ENCODE assay signal across 20 cellular contexts in the genomic region with DNA sequence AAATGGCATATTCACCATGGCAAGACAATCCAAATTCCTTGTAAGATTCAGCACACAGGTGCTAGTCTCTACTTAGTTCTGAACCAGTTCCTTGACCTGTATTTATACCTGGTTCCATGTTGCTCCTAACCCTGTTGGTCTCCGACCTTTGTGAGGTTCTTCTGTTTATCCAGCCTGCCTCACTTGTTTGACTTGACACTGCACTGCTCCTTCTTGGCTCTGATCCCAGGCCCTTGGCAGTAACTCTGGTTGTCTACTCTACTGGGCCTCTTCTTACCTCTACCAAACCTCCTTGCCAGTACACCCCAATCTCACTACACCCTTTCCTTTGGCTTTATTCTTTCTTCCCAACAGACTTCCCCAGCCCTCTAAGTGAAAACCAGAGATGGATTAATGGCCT.
"Had no signal": no experiment of that assay in that cellular context is flagged by ENCODE, and none has a peak within 500 bp of the region (broad histone marks: within the 10 kb centered on the region; RNA-seq: fewer than 3 reads in every experiment).

No MANE protein-coding gene starts in this region.

- H3K4me3 ChIP-seq: dorsolateral prefrontal cortex, left ventricle myocardium inferior, mucosa of descending colon, neural progenitor cell, pancreas, stomach, testis had no signal

- H3K9me3 Mint-ChIP-seq: activated naive CD4-positive, alpha-beta T cell treated with anti-CD3 and anti-CD28 coated beads, Interleukin-2, amount 50 U/mL, for 24 hours; memory B cell; stimulated activated effector memory CD8-positive, alpha-beta T cell treated with anti-CD3 and anti-CD28 coated beads, Interleukin-12 subunit alpha, Interleukin-12 subunit beta, amount 100 ng/mL, for 72 hours had no signal

- H3K4me1 ChIP-seq: left ventricle myocardium inferior, pancreas, stomach had no signal

- H3K36me3 Mint-ChIP-seq: activated naive CD4-positive, alpha-beta T cell treated with anti-CD3 and anti-CD28 coated beads, Interleukin-2, amount 50 U/mL, for 24 hours; memory B cell; neural progenitor cell; stimulated activated effector memory CD8-positive, alpha-beta T cell treated with anti-CD3 and anti-CD28 coated beads, Interleukin-12 subunit alpha, Interleukin-12 subunit beta, amount 100 ng/mL, for 72 hours; T-cell; WTC11 had no signal

- H3K4me2 ChIP-seq: neural progenitor cell had no signal

- H3K27ac Mint-ChIP-seq: activated CD4-positive, alpha-beta T cell treated with anti-CD3 and anti-CD28 coated beads for 36 hours; activated naive CD4-positive, alpha-beta T cell treated with anti-CD3 and anti-CD28 coated beads, Interleukin-2, amount 50 U/mL, for 24 hours; memory B cell; naive thymus-derived CD4-positive, alpha-beta T cell; neural progenitor cell; stimulated activated effector memory CD8-positive, alpha-beta T cell treated with anti-CD3 and anti-CD28 coated beads, Interleukin-12 subunit alpha, Interleukin-12 subunit beta, amount 100 ng/mL, for 72 hours; T-cell; WTC11 had no signal

- H3K27ac ChIP-seq: dorsolateral prefrontal cortex, epithelial cell of prostate, left ventricle myocardium inferior, neural progenitor cell, pancreas, stomach, testis had no signal

- H3K4me3 Mint-ChIP-seq: activated CD4-positive, alpha-beta T cell treated with anti-CD3 and anti-CD28 coated beads for 36 hours; activated naive CD4-positive, alpha-beta T cell treated with anti-CD3 and anti-CD28 coated beads, Interleukin-2, amount 50 U/mL, for 24 hours; memory B cell; naive thymus-derived CD4-positive, alpha-beta T cell; neural progenitor cell; stimulated activated effector memory CD8-positive, alpha-beta T cell treated with anti-CD3 and anti-CD28 coated beads, Interleukin-12 subunit alpha, Interleukin-12 subunit beta, amount 100 ng/mL, for 72 hours; T-cell; WTC11 had no signal

- H2AFZ ChIP-seq: neural progenitor cell had no signal

- H3K4me1 Mint-ChIP-seq: activated naive CD4-positive, alpha-beta T cell treated with anti-CD3 and anti-CD28 coated beads, Interleukin-2, amount 50 U/mL, for 24 hours; memory B cell; naive thymus-derived CD4-positive, alpha-beta T cell; stimulated activated effector memory CD8-positive, alpha-beta T cell treated with anti-CD3 and anti-CD28 coated beads, Interleukin-12 subunit alpha, Interleukin-12 subunit beta, amount 100 ng/mL, for 72 hours; T-cell had no signal

- H3K27me3 ChIP-seq: dorsolateral prefrontal cortex, neural progenitor cell, pancreas, stomach, testis had no signal

- DNase-seq: activated CD4-positive, alpha-beta T cell treated with anti-CD3 and anti-CD28 coated beads for 36 hours; activated CD4-positive, alpha-beta T cell treated with anti-CD3 and anti-CD28 coated beads, Interleukin-2, amount 50 U/mL, for 48 hours; activated gamma-delta T cell; dorsolateral prefrontal cortex; head of caudate nucleus; kidney glomerular epithelial cell; left ventricle myocardium inferior; mucosa of descending colon; naive thymus-derived CD4-positive, alpha-beta T cell; pancreas; stimulated activated CD4-positive, alpha-beta T cell treated with anti-CD3 and anti-CD28 coated beads, Interleukin-4, amount 100 ng/mL, for 24 hours; stomach; T-cell; testis had no signal

- H3K9me3 ChIP-seq: mucosa of descending colon, pancreas, testis had no signal

- H3K9ac ChIP-seq: neural progenitor cell had no signal

- H3K36me3 ChIP-seq: left ventricle myocardium inferior, neural progenitor cell, pancreas, stomach had no signal
